In the genomic region with DNA sequence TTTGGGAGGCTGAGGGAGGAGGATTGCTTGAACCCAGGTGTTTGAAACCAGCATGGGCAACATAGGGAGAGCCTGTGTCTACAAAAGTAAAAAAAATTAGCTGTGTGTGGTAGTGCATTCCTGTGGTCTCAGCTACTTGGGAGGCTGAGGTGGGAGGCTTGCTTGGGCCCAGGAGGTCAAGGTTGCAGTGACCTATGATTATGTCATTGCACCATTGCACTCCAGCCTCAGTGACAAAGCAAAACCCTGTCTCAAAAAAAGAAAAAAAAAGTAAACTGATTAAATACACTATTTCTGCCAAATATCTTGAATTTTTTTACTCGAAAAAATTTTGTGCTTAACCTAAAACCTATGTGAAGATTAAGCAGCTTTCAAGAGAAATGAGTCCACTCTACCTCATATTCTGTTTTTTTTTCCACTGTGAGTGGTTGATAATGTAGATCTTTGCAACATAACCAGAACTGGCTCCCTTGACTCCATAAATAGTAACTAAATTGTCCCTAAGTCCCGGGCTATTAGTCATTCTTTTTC, we compare ENCODE assay signal across 1 cellular context.
TF ChIP-seq lines count a peak whose summit lies in the region.

No MANE protein-coding gene starts in this region.

TF ChIP-seq in HepG2, 621 proteins besides CTCF, POLR2A, EP300 and RAD21 (continued from another document and continues in another):
- TF ChIP-seq ZMYM4 (CRISPR knock-in tag; IDR thresholded peaks at IDR 0.05) (peak; percentile 65), ZNF10 (CRISPR knock-in tag; IDR thresholded peaks at IDR 0.05; ENCODE audit: borderline replicate concordance, low read depth) (no peak), ZNF264 (CRISPR knock-in tag; IDR thresholded peaks at IDR 0.05) (no peak), ZNF557 (CRISPR knock-in tag; IDR thresholded peaks at IDR 0.05) (no peak), ETV6 (CRISPR knock-in tag; conservative IDR thresholded peaks at IDR 0.05) (no peak), ATF1 (CRISPR knock-in tag; IDR thresholded peaks at IDR 0.05) (no peak), ZNF382 (CRISPR knock-in tag; IDR thresholded peaks at IDR 0.05; ENCODE audit: borderline replicate concordance) (no peak), ZFP1 (CRISPR knock-in tag; IDR thresholded peaks at IDR 0.05) (no peak), PPARG (CRISPR knock-in tag; conservative IDR thresholded peaks at IDR 0.05) (no peak), ZNF768 (CRISPR knock-in tag; IDR thresholded peaks at IDR 0.05) (no peak), NCOA5 (CRISPR knock-in tag; IDR thresholded peaks at IDR 0.05) (no peak), NR2F6 (IDR thresholded peaks at IDR 0.05) (peak; percentile 90), NR2F6 (CRISPR knock-in tag; IDR thresholded peaks at IDR 0.05) (peak; percentile 97), MTA1 (CRISPR knock-in tag; IDR thresholded peaks at IDR 0.05; ENCODE audit: borderline replicate concordance) (no peak), ZNF33A (CRISPR knock-in tag; IDR thresholded peaks at IDR 0.05; ENCODE audit: borderline replicate concordance) (no peak), PRPF4 (IDR thresholded peaks at IDR 0.05; ENCODE audit: low read depth, low read length, poor library complexity, severe bottlenecking) (no peak), FOXM1 (CRISPR knock-in tag; IDR thresholded peaks at IDR 0.05) (no peak), ZNF660 (CRISPR knock-in tag; IDR thresholded peaks at IDR 0.05; ENCODE audit: borderline replicate concordance, low read depth) (no peak), AHR (CRISPR knock-in tag; IDR thresholded peaks at IDR 0.05) (no peak), MAFK (conservative IDR thresholded peaks at IDR 0.05 in 1 of 2, IDR thresholded peaks at IDR 0.05 in 1 of 2; ENCODE audit: low read length in 2 of 2) (no peak), PITX1 (CRISPR knock-in tag; IDR thresholded peaks at IDR 0.05) (no peak), ZSCAN30 (CRISPR knock-in tag; IDR thresholded peaks at IDR 0.05) (no peak), ZNF143 (CRISPR knock-in tag; IDR thresholded peaks at IDR 0.05) (no peak), ZNF792 (CRISPR knock-in tag; IDR thresholded peaks at IDR 0.05) (no peak), FIP1L1 (IDR thresholded peaks at IDR 0.05; ENCODE audit: borderline replicate concordance, insufficient read depth, low read depth, low read length) (no peak), KLF15 (CRISPR knock-in tag; IDR thresholded peaks at IDR 0.05; ENCODE audit: borderline replicate concordance) (no peak), U2AF1 (optimal IDR thresholded peaks at IDR 0.05; ENCODE audit: low read depth, low read length) (no peak), DNMT1 (CRISPR knock-in tag; IDR thresholded peaks at IDR 0.05) (no peak), KLF6 (CRISPR knock-in tag; IDR thresholded peaks at IDR 0.05) (no peak), SALL1 (CRISPR knock-in tag; IDR thresholded peaks at IDR 0.05) (peak; percentile 28; the same call in 1 of the 2 replicates), FLYWCH1 (CRISPR knock-in tag; IDR thresholded peaks at IDR 0.05) (no peak), NR3C1 (CRISPR knock-in tag; IDR thresholded peaks at IDR 0.05) (no peak), HMG20A (CRISPR knock-in tag; IDR thresholded peaks at IDR 0.05; ENCODE audit: borderline replicate concordance) (peak; percentile 71; the same call in 1 of the 2 replicates), SNAPC2 (CRISPR knock-in tag; IDR thresholded peaks at IDR 0.05) (no peak), SETDB1 (CRISPR knock-in tag; IDR thresholded peaks at IDR 0.05; ENCODE audit: borderline replicate concordance) (no peak), KMT2A (CRISPR knock-in tag; IDR thresholded peaks at IDR 0.05) (no peak), ZNF3 (CRISPR knock-in tag; IDR thresholded peaks at IDR 0.05) (no peak), NFATC3 (CRISPR knock-in tag; IDR thresholded peaks at IDR 0.05) (no peak), SP2 (CRISPR knock-in tag; IDR thresholded peaks at IDR 0.05) (no peak), ZMYM3 (CRISPR knock-in tag; IDR thresholded peaks at IDR 0.05) (peak; percentile 51; the same call in 1 of the 2 replicates)
- TF ChIP-seq, protein P1, sequence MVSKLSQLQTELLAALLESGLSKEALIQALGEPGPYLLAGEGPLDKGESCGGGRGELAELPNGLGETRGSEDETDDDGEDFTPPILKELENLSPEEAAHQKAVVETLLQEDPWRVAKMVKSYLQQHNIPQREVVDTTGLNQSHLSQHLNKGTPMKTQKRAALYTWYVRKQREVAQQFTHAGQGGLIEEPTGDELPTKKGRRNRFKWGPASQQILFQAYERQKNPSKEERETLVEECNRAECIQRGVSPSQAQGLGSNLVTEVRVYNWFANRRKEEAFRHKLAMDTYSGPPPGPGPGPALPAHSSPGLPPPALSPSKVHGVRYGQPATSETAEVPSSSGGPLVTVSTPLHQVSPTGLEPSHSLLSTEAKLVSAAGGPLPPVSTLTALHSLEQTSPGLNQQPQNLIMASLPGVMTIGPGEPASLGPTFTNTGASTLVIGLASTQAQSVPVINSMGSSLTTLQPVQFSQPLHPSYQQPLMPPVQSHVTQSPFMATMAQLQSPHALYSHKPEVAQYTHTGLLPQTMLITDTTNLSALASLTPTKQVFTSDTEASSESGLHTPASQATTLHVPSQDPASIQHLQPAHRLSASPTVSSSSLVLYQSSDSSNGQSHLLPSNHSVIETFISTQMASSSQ (IDR thresholded peaks at IDR 0.05; ENCODE audit: low read depth) = no peak
- TF ChIP-seq, protein P1 (CRISPR knock-in tag; IDR thresholded peaks at IDR 0.05; ENCODE audit: borderline replicate concordance) = no peak
- TF ChIP-seq, protein P2, sequence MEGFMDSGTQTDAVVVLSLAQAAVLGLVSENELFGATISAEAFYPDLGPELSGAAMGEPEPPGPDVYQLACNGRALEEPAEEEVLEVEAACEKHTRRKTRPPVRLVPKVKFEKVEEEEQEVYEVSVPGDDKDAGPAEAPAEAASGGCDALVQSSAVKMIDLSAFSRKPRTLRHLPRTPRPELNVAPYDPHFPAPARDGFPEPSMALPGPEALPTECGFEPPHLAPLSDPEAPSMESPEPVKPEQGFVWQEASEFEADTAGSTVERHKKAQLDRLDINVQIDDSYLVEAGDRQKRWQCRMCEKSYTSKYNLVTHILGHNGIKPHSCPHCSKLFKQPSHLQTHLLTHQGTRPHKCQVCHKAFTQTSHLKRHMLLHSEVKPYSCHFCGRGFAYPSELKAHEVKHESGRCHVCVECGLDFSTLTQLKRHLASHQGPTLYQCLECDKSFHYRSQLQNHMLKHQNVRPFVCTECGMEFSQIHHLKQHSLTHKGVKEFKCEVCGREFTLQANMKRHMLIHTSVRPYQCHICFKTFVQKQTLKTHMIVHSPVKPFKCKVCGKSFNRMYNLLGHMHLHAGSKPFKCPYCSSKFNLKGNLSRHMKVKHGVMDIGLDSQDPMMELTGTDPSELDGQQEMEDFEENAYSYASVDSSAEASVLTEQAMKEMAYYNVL (CRISPR knock-in tag; IDR thresholded peaks at IDR 0.05; ENCODE audit: borderline replicate concordance) = no peak
- TF ChIP-seq, protein P3, sequence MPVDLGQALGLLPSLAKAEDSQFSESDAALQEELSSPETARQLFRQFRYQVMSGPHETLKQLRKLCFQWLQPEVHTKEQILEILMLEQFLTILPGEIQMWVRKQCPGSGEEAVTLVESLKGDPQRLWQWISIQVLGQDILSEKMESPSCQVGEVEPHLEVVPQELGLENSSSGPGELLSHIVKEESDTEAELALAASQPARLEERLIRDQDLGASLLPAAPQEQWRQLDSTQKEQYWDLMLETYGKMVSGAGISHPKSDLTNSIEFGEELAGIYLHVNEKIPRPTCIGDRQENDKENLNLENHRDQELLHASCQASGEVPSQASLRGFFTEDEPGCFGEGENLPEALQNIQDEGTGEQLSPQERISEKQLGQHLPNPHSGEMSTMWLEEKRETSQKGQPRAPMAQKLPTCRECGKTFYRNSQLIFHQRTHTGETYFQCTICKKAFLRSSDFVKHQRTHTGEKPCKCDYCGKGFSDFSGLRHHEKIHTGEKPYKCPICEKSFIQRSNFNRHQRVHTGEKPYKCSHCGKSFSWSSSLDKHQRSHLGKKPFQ (CRISPR knock-in tag; IDR thresholded peaks at IDR 0.05; ENCODE audit: insufficient replicate concordance) = no peak
- TF ChIP-seq, protein P4, sequence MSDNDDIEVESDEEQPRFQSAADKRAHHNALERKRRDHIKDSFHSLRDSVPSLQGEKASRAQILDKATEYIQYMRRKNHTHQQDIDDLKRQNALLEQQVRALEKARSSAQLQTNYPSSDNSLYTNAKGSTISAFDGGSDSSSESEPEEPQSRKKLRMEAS (IDR thresholded peaks at IDR 0.05) = no peak
- TF ChIP-seq, protein P5, sequence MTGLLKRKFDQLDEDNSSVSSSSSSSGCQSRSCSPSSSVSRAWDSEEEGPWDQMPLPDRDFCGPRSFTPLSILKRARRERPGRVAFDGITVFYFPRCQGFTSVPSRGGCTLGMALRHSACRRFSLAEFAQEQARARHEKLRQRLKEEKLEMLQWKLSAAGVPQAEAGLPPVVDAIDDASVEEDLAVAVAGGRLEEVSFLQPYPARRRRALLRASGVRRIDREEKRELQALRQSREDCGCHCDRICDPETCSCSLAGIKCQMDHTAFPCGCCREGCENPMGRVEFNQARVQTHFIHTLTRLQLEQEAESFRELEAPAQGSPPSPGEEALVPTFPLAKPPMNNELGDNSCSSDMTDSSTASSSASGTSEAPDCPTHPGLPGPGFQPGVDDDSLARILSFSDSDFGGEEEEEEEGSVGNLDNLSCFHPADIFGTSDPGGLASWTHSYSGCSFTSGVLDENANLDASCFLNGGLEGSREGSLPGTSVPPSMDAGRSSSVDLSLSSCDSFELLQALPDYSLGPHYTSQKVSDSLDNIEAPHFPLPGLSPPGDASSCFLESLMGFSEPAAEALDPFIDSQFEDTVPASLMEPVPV (CRISPR knock-in tag; IDR thresholded peaks at IDR 0.05) = no peak
- TF ChIP-seq, protein P6, sequence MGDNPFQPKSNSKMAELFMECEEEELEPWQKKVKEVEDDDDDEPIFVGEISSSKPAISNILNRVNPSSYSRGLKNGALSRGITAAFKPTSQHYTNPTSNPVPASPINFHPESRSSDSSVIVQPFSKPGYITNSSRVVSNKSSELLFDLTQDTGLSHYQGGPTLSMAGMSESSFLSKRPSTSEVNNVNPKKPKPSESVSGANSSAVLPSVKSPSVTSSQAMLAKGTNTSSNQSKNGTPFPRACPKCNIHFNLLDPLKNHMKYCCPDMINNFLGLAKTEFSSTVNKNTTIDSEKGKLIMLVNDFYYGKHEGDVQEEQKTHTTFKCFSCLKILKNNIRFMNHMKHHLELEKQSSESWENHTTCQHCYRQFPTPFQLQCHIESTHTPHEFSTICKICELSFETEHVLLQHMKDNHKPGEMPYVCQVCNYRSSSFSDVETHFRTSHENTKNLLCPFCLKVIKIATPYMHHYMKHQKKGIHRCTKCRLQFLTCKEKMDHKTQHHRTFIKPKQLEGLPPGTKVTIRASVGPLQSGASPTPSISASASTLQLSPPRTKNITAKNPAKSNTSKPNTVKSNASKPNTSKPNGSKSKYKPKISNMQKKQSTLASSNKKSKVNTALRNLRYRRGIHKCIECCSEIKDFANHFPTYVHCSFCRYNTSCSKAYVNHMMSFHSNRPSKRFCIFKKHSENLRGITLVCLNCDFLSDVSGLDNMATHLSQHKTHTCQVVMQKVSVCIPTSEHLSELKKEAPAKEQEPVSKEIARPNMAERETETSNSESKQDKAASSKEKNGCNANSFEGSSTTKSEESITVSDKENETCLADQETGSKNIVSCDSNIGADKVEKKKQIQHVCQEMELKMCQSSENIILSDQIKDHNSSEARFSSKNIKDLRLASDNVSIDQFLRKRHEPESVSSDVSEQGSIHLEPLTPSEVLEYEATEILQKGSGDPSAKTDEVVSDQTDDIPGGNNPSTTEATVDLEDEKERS (CRISPR knock-in tag; IDR thresholded peaks at IDR 0.05) = no peak
- TF ChIP-seq, protein P7, sequence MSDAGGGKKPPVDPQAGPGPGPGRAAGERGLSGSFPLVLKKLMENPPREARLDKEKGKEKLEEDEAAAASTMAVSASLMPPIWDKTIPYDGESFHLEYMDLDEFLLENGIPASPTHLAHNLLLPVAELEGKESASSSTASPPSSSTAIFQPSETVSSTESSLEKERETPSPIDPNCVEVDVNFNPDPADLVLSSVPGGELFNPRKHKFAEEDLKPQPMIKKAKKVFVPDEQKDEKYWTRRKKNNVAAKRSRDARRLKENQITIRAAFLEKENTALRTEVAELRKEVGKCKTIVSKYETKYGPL (CRISPR knock-in tag; IDR thresholded peaks at IDR 0.05) = no peak
- TF ChIP-seq, protein P8, sequence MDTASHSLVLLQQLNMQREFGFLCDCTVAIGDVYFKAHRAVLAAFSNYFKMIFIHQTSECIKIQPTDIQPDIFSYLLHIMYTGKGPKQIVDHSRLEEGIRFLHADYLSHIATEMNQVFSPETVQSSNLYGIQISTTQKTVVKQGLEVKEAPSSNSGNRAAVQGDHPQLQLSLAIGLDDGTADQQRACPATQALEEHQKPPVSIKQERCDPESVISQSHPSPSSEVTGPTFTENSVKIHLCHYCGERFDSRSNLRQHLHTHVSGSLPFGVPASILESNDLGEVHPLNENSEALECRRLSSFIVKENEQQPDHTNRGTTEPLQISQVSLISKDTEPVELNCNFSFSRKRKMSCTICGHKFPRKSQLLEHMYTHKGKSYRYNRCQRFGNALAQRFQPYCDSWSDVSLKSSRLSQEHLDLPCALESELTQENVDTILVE (CRISPR knock-in tag; IDR thresholded peaks at IDR 0.05) = no peak
- TF ChIP-seq, protein P9, sequence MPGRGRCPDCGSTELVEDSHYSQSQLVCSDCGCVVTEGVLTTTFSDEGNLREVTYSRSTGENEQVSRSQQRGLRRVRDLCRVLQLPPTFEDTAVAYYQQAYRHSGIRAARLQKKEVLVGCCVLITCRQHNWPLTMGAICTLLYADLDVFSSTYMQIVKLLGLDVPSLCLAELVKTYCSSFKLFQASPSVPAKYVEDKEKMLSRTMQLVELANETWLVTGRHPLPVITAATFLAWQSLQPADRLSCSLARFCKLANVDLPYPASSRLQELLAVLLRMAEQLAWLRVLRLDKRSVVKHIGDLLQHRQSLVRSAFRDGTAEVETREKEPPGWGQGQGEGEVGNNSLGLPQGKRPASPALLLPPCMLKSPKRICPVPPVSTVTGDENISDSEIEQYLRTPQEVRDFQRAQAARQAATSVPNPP (CRISPR knock-in tag; IDR thresholded peaks at IDR 0.05) = no peak
